17 cellular contexts compared by ENCODE assay signal in the genomic region with DNA sequence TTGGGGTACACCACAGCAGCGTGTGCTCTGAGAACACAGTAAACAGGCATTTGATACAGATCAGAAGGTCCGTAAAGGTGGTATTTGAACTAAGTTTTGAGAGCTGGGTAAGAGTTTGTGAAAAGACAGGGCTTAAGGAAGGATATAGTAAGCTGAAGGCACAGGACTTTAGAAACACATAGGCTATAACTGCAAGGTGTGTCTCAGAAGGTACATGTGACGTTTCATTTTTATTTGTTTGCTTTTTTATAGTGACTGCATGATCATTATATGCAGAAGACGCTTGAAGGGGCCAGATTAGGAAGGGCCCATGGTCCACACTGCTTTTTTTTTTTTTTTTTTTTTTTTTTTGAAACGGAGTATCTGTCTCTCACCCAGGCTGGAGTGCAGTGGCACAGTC.
DNase-seq lines count a peak whose midpoint lies in the region.
"Had no signal": no experiment of that assay in that cellular context is flagged by ENCODE, and none has a peak within 500 bp of the region (broad histone marks: within the 10 kb centered on the region; RNA-seq: fewer than 3 reads in every experiment).

No MANE protein-coding gene starts in this region.

- H3K36me3 ChIP-seq in mucosa of rectum (ENCODE audit: control insufficient read depth in 2 of 2, insufficient read depth in 2 of 2, low read length in 2 of 2), result no peaks in the 10 kb centered on the region
- H3K36me3 ChIP-seq: MG63 had no signal

- intact Hi-C loops in activated CD4-positive, alpha-beta memory T cell treated with anti-CD3 and anti-CD28 coated beads for 36 hours (cut with micrococcal nuclease), result no loop called here
- intact Hi-C loops in posterior vena cava (cut with DNase I), result no loop called here

- H3K9me3 Mint-ChIP-seq in activated naive CD4-positive, alpha-beta T cell treated with anti-CD3 and anti-CD28 coated beads, Interleukin-2, amount 50 U/mL, for 24 hours, result no peaks in the 10 kb centered on the region
- no peaks in the 10 kb centered on the region for H3K9me3 Mint-ChIP-seq in activated CD4-positive, alpha-beta memory T cell treated with anti-CD3 and anti-CD28 coated beads for 36 hours

- CTCF ChIA-PET in activated CD4-positive, alpha-beta memory T cell treated with anti-CD3 and anti-CD28 coated beads for 36 hours (lab: Charles Lee), result interaction anchor here (1.5 kb wide), 1 partner anchor 26 kb away, joined by 3 read pairs; no protein-coding TSS in a partner anchor

- peak overlapping the region; percentile 25 to 38 for H3K9ac ChIP-seq in mucosa of rectum (ENCODE audit: low read depth in 1 of 2, low read length in 2 of 2)
- H3K9ac ChIP-seq: KMS-11 had no signal

- peaks cover 35% of the 10 kb centered on the region for H3K4me1 Mint-ChIP-seq in activated naive CD4-positive, alpha-beta T cell treated with anti-CD3 and anti-CD28 coated beads, Interleukin-2, amount 50 U/mL, for 24 hours
- H3K4me1 Mint-ChIP-seq in activated CD4-positive, alpha-beta memory T cell treated with anti-CD3 and anti-CD28 coated beads for 36 hours (ENCODE audit: low read depth), result peaks cover 42% of the 10 kb centered on the region

- peaks cover 23 to 31% of the 10 kb centered on the region in 2 donors for H3K4me1 ChIP-seq in mucosa of rectum (ENCODE audit: control insufficient read depth in 2 of 2, insufficient read depth in 2 of 2, low read length in 2 of 2)

- no peaks in the 10 kb centered on the region for H3K9me3 ChIP-seq in mucosa of rectum (ENCODE audit: control insufficient read depth in 2 of 2, low read length in 2 of 2)
- H3K9me3 ChIP-seq: MG63 had no signal

- H3K4me3 Mint-ChIP-seq in activated naive CD4-positive, alpha-beta T cell treated with anti-CD3 and anti-CD28 coated beads, Interleukin-2, amount 50 U/mL, for 24 hours, result no peak overlapping the region
- H3K4me3 Mint-ChIP-seq in activated CD4-positive, alpha-beta memory T cell treated with anti-CD3 and anti-CD28 coated beads for 36 hours, result no peak overlapping the region
- H3K4me3 Mint-ChIP-seq: HFFc6 had no signal

- no peaks in the 10 kb centered on the region for H3K27me3 ChIP-seq in mucosa of rectum (ENCODE audit: control insufficient read depth in 2 of 2, insufficient read depth in 2 of 2, low read length in 2 of 2)
- H3K27me3 ChIP-seq: MG63 had no signal

- peak overlapping the region; percentile 86 for H3K27ac ChIP-seq in mucosa of rectum (ENCODE audit: low read depth in 2 of 2, low read length in 2 of 2)
- H3K27ac ChIP-seq: KMS-11 had no signal

- DNase-seq in activated naive CD4-positive, alpha-beta T cell treated with anti-CD3 and anti-CD28 coated beads, Interleukin-2, amount 50 U/mL, for 16 hours, result no peak
- DNase-seq in activated CD4-positive, alpha-beta memory T cell treated with anti-CD3 and anti-CD28 coated beads for 36 hours, result no peak
- DNase-seq in NOMO-1 treated with DMSO at 0.1 percent for 48 hours (lab: John Stamatoyannopoulos, UW; ENCODE audit: unreplicated experiment) (no peak), kidney glomerular epithelial cell (lab: John Stamatoyannopoulos, UW) (no peak), posterior vena cava (ENCODE audit: low spot score) (no peak), kidney tubule cell (ENCODE audit: low spot score) (no peak)
- DNase-seq: GF-D8, HFFc6, MG63, NCI-H1105, NCI-H187 treated with DMSO at 0.1 percent for 48 hours, NCI-H446, NCI-H774, Right ventricle myocardium superior had no signal

- no peaks in the 10 kb centered on the region for H3K27me3 Mint-ChIP-seq in activated naive CD4-positive, alpha-beta T cell treated with anti-CD3 and anti-CD28 coated beads, Interleukin-2, amount 50 U/mL, for 24 hours
- H3K27me3 Mint-ChIP-seq in activated CD4-positive, alpha-beta memory T cell treated with anti-CD3 and anti-CD28 coated beads for 36 hours, result no peaks in the 10 kb centered on the region

- peak overlapping the region; percentile 33 to 40 for H3K4me3 ChIP-seq in mucosa of rectum (ENCODE audit: low read length in 2 of 2)
- H3K4me3 ChIP-seq: MG63 had no signal

- H3K36me3 Mint-ChIP-seq in activated naive CD4-positive, alpha-beta T cell treated with anti-CD3 and anti-CD28 coated beads, Interleukin-2, amount 50 U/mL, for 24 hours, result no peaks in the 10 kb centered on the region
- H3K36me3 Mint-ChIP-seq in activated CD4-positive, alpha-beta memory T cell treated with anti-CD3 and anti-CD28 coated beads for 36 hours, result peaks cover 2% of the 10 kb centered on the region

- POLR2A ChIA-PET in activated CD4-positive, alpha-beta memory T cell treated with anti-CD3 and anti-CD28 coated beads for 36 hours (lab: Charles Lee), result interaction anchor here (1.0 to 1.2 kb wide), 3 partner anchors 25 to 34 kb away, joined by 3 read pairs; no protein-coding TSS in a partner anchor

- H3K27ac Mint-ChIP-seq in activated naive CD4-positive, alpha-beta T cell treated with anti-CD3 and anti-CD28 coated beads, Interleukin-2, amount 50 U/mL, for 24 hours, result peak overlapping the region; percentile 8
- H3K27ac Mint-ChIP-seq in activated CD4-positive, alpha-beta memory T cell treated with anti-CD3 and anti-CD28 coated beads for 36 hours, result peak overlapping the region; percentile 95
- H3K27ac Mint-ChIP-seq: HFFc6 had no signal
